In the genomic region with DNA sequence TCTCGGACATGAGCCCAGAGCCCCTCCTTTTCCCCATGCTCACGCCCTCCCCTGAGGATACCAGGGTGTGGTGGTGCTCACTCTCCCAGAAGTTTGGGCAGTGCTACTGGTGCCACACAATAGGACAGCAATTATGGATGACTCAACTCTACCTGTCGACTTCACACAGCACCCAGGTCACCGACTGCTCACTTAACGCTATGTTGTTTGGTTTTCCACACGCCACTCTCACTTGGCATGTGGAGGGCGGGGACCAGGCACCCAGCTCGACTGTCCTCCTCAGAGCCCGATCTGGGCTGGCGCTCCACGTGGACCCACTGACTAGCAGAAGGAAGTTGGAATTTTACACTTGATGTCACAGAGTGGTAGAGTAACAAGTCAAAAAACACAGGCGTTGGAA, we compare ENCODE assay signal across 16 cellular contexts. TPM values are rescaled to one million over a fixed set of nuclear protein-coding genes. Genes with fewer than 3 reads are reported as not detected.
DNase-seq lines count a peak whose midpoint lies in the region; ATAC-seq lines count a peak whose summit lies in the region.
"Had no signal": no experiment of that assay in that cellular context is flagged by ENCODE, and none has a peak within 500 bp of the region (broad histone marks: within the 10 kb centered on the region; RNA-seq: fewer than 3 reads in every experiment).

No MANE protein-coding gene starts in this region.

- peaks cover 5% of the 10 kb centered on the region for H3K36me3 Mint-ChIP-seq in stimulated activated effector memory CD8-positive, alpha-beta T cell treated with anti-CD3 and anti-CD28 coated beads, Interleukin-12 subunit alpha, Interleukin-12 subunit beta, amount 100 ng/mL, for 72 hours

- ATAC-seq in esophagus mucosa (peak; percentile 88), HG02938 (IDR thresholded peaks at IDR 0.05; ENCODE audit: unreplicated experiment) (no peak), GM21367 (IDR thresholded peaks at IDR 0.05; ENCODE audit: unreplicated experiment) (no peak)
- ATAC-seq in stimulated activated effector memory CD8-positive, alpha-beta T cell treated with anti-CD3 and anti-CD28 coated beads, Interleukin-12 subunit alpha, Interleukin-12 subunit beta, amount 100 ng/mL, for 72 hours, result no peak
- ATAC-seq: GM12878 had no signal

- H3K27ac Mint-ChIP-seq in stimulated activated effector memory CD8-positive, alpha-beta T cell treated with anti-CD3 and anti-CD28 coated beads, Interleukin-12 subunit alpha, Interleukin-12 subunit beta, amount 100 ng/mL, for 72 hours, result peak overlapping the region; percentile 13

- DNase-seq in NCI-H1092 treated with DMSO at 0.1 percent for 48 hours (lab: John Stamatoyannopoulos, UW), result peak; percentile 6
- no peak for DNase-seq in NCI-H1092 (lab: John Stamatoyannopoulos, UW)
- DNase-seq in NCI-H69 (lab: John Stamatoyannopoulos, UW), result peak; percentile 78
- no peak for DNase-seq in stimulated activated effector memory CD8-positive, alpha-beta T cell treated with anti-CD3 and anti-CD28 coated beads, Interleukin-12 subunit alpha, Interleukin-12 subunit beta, amount 100 ng/mL, for 72 hours (ENCODE audit: low spot score in 2 of 2)
- DNase-seq in DMS 273 (lab: John Stamatoyannopoulos, UW; ENCODE audit: unreplicated experiment), result no peak
- DNase-seq: 8988T; AML-193; Caco-2; CD8-positive, alpha-beta memory T cell; DMS79; GM23248 had no signal

- H3K4me1 Mint-ChIP-seq in stimulated activated effector memory CD8-positive, alpha-beta T cell treated with anti-CD3 and anti-CD28 coated beads, Interleukin-12 subunit alpha, Interleukin-12 subunit beta, amount 100 ng/mL, for 72 hours, result peaks cover 36% of the 10 kb centered on the region

- no peak overlapping the region for H3K4me3 Mint-ChIP-seq in stimulated activated effector memory CD8-positive, alpha-beta T cell treated with anti-CD3 and anti-CD28 coated beads, Interleukin-12 subunit alpha, Interleukin-12 subunit beta, amount 100 ng/mL, for 72 hours

- H3K9me3 Mint-ChIP-seq in stimulated activated effector memory CD8-positive, alpha-beta T cell treated with anti-CD3 and anti-CD28 coated beads, Interleukin-12 subunit alpha, Interleukin-12 subunit beta, amount 100 ng/mL, for 72 hours, result peaks cover 5% of the 10 kb centered on the region

RNA-seq across cellular contexts. Expression of a gene that starts 30.9 kb away (rescaled TPM):
- 6.1 TPM for total RNA-seq in esophagus mucosa

RNA-seq across cellular contexts. Expression of a gene that starts 31.6 kb away (rescaled TPM):
- total RNA-seq in esophagus mucosa, result 0.40 TPM
- total RNA-seq: G401, GM23248 had no signal

RNA-seq across cellular contexts. Expression of a gene that starts 36.0 kb away (rescaled TPM):
- 2.1 TPM for total RNA-seq in esophagus mucosa

Comparison
In these comparisons a context has a peak if more than half of its experiments do, and no peak if none do; other contexts are left out.
1. DNase-seq: peak in NCI-H1092 treated with DMSO at 0.1 percent for 48 hours (single experiment) and NCI-H69 (single experiment); none in NCI-H1092 (single experiment), stimulated activated effector memory CD8-positive, alpha-beta T cell treated with anti-CD3 and anti-CD28 coated beads, Interleukin-12 subunit alpha, Interleukin-12 subunit beta, amount 100 ng/mL, for 72 hours (0 of 2) and DMS 273 (single experiment).